ENCODE assay signal across 1 cellular context in the genomic region with DNA sequence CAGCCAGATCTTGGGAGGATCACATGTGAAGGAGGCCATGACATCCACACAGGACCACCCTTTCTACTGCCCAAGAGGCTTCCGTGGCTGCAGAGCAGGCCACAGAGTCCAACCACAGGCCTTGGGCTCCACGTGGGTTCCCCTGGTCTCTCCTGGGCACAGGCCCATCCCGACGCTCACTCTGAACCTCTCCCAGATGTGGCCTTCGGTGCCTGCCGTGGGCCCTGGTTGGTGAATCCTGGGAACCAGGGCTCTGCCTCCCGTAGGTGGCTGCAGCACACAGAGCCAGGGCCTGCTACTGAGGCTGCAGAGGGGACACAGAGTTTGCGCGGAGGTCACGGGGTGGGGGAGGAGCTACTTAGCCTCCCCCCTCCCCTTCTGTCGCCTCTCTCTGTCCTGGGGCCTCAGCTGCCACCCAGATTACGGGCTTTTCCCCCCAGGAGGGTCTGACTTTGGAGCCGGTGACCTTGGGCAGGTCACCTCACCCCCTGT.
TF ChIP-seq lines count a peak whose summit lies in the region.

No MANE protein-coding gene starts in this region.

TF ChIP-seq in HepG2, 621 proteins besides CTCF, POLR2A, EP300 and RAD21 (continued from another document and continues in another):
- TF ChIP-seq ZNF704 (CRISPR knock-in tag; IDR thresholded peaks at IDR 0.05; ENCODE audit: borderline replicate concordance) (0 out of 2 replicates have a peak, but pooled peaks have one; percentile 16), ZFP91 (CRISPR knock-in tag; IDR thresholded peaks at IDR 0.05; ENCODE audit: borderline replicate concordance) (no peak), ZFYVE20 (CRISPR knock-in tag; IDR thresholded peaks at IDR 0.05; ENCODE audit: borderline replicate concordance, low read depth) (no peak), ZNF773 (CRISPR knock-in tag; IDR thresholded peaks at IDR 0.05; ENCODE audit: borderline replicate concordance) (no peak), PTBP1 (IDR thresholded peaks at IDR 0.05; ENCODE audit: low read depth, low read length, poor library complexity, severe bottlenecking) (peak; percentile 15), ZNF766 (CRISPR knock-in tag; IDR thresholded peaks at IDR 0.05; ENCODE audit: borderline replicate concordance) (no peak), MEF2D (CRISPR knock-in tag; IDR thresholded peaks at IDR 0.05) (0 out of 2 replicates have a peak, but pooled peaks have one; percentile 1), ZNF446 (CRISPR knock-in tag; IDR thresholded peaks at IDR 0.05) (no peak; the same call in 1 of the 2 replicates), SIN3B (IDR thresholded peaks at IDR 0.05; ENCODE audit: low read length) (no peak), RXRA (CRISPR knock-in tag; IDR thresholded peaks at IDR 0.05) (peak; percentile 58; the same call in 1 of the 2 replicates), PCBP1 (IDR thresholded peaks at IDR 0.05; ENCODE audit: borderline replicate concordance, low read depth, low read length) (no peak), ZNF670 (CRISPR knock-in tag; IDR thresholded peaks at IDR 0.05; ENCODE audit: borderline replicate concordance) (0 out of 2 replicates have a peak, but pooled peaks have one; percentile 55), PHF5A (CRISPR knock-in tag; IDR thresholded peaks at IDR 0.05; ENCODE audit: low read depth, unreplicated experiment) (no peak), ZNF143 (CRISPR knock-in tag; IDR thresholded peaks at IDR 0.05) (0 out of 2 replicates have a peak, but pooled peaks have one; percentile 1), ZNF749 (CRISPR knock-in tag; IDR thresholded peaks at IDR 0.05; ENCODE audit: borderline replicate concordance) (0 out of 2 replicates have a peak, but pooled peaks have one; percentile 5), ZNF761 (CRISPR knock-in tag; conservative IDR thresholded peaks at IDR 0.05) (peak; percentile 15; the same call in 1 of the 2 replicates), ZNF232 (CRISPR knock-in tag; IDR thresholded peaks at IDR 0.05; ENCODE audit: borderline replicate concordance) (0 out of 2 replicates have a peak, but pooled peaks have one; percentile 2), POLR2G (IDR thresholded peaks at IDR 0.05; ENCODE audit: low read depth, low read length) (peak; percentile 56; the same call in 1 of the 2 replicates), ZNF576 (CRISPR knock-in tag; IDR thresholded peaks at IDR 0.05) (no peak), SATB2 (CRISPR knock-in tag; IDR thresholded peaks at IDR 0.05) (no peak), ZNF616 (CRISPR knock-in tag; IDR thresholded peaks at IDR 0.05; ENCODE audit: low read depth) (no peak), HOXA3 (CRISPR knock-in tag; IDR thresholded peaks at IDR 0.05) (peak; percentile 15; the same call in 1 of the 2 replicates), ZFX (CRISPR knock-in tag; IDR thresholded peaks at IDR 0.05; ENCODE audit: low read depth) (peak; percentile 50), TFE3 (CRISPR knock-in tag; IDR thresholded peaks at IDR 0.05) (peak; percentile 12; the same call in 1 of the 2 replicates), BHLHE40 (IDR thresholded peaks at IDR 0.05; ENCODE audit: low read length) (no peak), AHR (CRISPR knock-in tag; IDR thresholded peaks at IDR 0.05) (no peak), ZNF724P (CRISPR knock-in tag; IDR thresholded peaks at IDR 0.05; ENCODE audit: borderline replicate concordance) (0 out of 2 replicates have a peak, but pooled peaks have one; percentile 90), MAZ (IDR thresholded peaks at IDR 0.05; ENCODE audit: borderline replicate concordance, low read depth, low read length) (no peak), MAZ (CRISPR knock-in tag; IDR thresholded peaks at IDR 0.05; ENCODE audit: low read depth) (no peak), CBX1 (IDR thresholded peaks at IDR 0.05; ENCODE audit: low read depth) (no peak), HNRNPL (IDR thresholded peaks at IDR 0.05; ENCODE audit: low read depth, low read length) (peak; percentile 83), TCF12 (IDR thresholded peaks at IDR 0.05) (no peak), TCF12 (CRISPR knock-in tag; IDR thresholded peaks at IDR 0.05) (no peak)
- TF ChIP-seq, protein P1, sequence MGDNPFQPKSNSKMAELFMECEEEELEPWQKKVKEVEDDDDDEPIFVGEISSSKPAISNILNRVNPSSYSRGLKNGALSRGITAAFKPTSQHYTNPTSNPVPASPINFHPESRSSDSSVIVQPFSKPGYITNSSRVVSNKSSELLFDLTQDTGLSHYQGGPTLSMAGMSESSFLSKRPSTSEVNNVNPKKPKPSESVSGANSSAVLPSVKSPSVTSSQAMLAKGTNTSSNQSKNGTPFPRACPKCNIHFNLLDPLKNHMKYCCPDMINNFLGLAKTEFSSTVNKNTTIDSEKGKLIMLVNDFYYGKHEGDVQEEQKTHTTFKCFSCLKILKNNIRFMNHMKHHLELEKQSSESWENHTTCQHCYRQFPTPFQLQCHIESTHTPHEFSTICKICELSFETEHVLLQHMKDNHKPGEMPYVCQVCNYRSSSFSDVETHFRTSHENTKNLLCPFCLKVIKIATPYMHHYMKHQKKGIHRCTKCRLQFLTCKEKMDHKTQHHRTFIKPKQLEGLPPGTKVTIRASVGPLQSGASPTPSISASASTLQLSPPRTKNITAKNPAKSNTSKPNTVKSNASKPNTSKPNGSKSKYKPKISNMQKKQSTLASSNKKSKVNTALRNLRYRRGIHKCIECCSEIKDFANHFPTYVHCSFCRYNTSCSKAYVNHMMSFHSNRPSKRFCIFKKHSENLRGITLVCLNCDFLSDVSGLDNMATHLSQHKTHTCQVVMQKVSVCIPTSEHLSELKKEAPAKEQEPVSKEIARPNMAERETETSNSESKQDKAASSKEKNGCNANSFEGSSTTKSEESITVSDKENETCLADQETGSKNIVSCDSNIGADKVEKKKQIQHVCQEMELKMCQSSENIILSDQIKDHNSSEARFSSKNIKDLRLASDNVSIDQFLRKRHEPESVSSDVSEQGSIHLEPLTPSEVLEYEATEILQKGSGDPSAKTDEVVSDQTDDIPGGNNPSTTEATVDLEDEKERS (CRISPR knock-in tag; IDR thresholded peaks at IDR 0.05), result no peak
- TF ChIP-seq, protein P2, sequence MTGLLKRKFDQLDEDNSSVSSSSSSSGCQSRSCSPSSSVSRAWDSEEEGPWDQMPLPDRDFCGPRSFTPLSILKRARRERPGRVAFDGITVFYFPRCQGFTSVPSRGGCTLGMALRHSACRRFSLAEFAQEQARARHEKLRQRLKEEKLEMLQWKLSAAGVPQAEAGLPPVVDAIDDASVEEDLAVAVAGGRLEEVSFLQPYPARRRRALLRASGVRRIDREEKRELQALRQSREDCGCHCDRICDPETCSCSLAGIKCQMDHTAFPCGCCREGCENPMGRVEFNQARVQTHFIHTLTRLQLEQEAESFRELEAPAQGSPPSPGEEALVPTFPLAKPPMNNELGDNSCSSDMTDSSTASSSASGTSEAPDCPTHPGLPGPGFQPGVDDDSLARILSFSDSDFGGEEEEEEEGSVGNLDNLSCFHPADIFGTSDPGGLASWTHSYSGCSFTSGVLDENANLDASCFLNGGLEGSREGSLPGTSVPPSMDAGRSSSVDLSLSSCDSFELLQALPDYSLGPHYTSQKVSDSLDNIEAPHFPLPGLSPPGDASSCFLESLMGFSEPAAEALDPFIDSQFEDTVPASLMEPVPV (CRISPR knock-in tag; IDR thresholded peaks at IDR 0.05), result no peak
- TF ChIP-seq, protein P3, sequence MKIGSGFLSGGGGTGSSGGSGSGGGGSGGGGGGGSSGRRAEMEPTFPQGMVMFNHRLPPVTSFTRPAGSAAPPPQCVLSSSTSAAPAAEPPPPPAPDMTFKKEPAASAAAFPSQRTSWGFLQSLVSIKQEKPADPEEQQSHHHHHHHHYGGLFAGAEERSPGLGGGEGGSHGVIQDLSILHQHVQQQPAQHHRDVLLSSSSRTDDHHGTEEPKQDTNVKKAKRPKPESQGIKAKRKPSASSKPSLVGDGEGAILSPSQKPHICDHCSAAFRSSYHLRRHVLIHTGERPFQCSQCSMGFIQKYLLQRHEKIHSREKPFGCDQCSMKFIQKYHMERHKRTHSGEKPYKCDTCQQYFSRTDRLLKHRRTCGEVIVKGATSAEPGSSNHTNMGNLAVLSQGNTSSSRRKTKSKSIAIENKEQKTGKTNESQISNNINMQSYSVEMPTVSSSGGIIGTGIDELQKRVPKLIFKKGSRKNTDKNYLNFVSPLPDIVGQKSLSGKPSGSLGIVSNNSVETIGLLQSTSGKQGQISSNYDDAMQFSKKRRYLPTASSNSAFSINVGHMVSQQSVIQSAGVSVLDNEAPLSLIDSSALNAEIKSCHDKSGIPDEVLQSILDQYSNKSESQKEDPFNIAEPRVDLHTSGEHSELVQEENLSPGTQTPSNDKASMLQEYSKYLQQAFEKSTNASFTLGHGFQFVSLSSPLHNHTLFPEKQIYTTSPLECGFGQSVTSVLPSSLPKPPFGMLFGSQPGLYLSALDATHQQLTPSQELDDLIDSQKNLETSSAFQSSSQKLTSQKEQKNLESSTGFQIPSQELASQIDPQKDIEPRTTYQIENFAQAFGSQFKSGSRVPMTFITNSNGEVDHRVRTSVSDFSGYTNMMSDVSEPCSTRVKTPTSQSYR (CRISPR knock-in tag; IDR thresholded peaks at IDR 0.05; ENCODE audit: borderline replicate concordance), result peak; percentile 60; the same call in 1 of the 2 replicates
- TF ChIP-seq, protein P4, sequence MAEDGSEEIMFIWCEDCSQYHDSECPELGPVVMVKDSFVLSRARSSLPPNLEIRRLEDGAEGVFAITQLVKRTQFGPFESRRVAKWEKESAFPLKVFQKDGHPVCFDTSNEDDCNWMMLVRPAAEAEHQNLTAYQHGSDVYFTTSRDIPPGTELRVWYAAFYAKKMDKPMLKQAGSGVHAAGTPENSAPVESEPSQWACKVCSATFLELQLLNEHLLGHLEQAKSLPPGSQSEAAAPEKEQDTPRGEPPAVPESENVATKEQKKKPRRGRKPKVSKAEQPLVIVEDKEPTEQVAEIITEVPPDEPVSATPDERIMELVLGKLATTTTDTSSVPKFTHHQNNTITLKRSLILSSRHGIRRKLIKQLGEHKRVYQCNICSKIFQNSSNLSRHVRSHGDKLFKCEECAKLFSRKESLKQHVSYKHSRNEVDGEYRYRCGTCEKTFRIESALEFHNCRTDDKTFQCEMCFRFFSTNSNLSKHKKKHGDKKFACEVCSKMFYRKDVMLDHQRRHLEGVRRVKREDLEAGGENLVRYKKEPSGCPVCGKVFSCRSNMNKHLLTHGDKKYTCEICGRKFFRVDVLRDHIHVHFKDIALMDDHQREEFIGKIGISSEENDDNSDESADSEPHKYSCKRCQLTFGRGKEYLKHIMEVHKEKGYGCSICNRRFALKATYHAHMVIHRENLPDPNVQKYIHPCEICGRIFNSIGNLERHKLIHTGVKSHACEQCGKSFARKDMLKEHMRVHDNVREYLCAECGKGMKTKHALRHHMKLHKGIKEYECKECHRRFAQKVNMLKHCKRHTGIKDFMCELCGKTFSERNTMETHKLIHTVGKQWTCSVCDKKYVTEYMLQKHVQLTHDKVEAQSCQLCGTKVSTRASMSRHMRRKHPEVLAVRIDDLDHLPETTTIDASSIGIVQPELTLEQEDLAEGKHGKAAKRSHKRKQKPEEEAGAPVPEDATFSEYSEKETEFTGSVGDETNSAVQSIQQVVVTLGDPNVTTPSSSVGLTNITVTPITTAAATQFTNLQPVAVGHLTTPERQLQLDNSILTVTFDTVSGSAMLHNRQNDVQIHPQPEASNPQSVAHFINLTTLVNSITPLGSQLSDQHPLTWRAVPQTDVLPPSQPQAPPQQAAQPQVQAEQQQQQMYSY (CRISPR knock-in tag; IDR thresholded peaks at IDR 0.05), result no peak
- TF ChIP-seq, protein P5, sequence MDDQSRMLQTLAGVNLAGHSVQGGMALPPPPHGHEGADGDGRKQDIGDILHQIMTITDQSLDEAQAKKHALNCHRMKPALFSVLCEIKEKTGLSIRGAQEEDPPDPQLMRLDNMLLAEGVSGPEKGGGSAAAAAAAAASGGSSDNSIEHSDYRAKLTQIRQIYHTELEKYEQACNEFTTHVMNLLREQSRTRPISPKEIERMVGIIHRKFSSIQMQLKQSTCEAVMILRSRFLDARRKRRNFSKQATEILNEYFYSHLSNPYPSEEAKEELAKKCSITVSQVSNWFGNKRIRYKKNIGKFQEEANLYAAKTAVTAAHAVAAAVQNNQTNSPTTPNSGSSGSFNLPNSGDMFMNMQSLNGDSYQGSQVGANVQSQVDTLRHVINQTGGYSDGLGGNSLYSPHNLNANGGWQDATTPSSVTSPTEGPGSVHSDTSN (CRISPR knock-in tag; IDR thresholded peaks at IDR 0.05; ENCODE audit: borderline replicate concordance), result no peak
